In the genomic region with DNA sequence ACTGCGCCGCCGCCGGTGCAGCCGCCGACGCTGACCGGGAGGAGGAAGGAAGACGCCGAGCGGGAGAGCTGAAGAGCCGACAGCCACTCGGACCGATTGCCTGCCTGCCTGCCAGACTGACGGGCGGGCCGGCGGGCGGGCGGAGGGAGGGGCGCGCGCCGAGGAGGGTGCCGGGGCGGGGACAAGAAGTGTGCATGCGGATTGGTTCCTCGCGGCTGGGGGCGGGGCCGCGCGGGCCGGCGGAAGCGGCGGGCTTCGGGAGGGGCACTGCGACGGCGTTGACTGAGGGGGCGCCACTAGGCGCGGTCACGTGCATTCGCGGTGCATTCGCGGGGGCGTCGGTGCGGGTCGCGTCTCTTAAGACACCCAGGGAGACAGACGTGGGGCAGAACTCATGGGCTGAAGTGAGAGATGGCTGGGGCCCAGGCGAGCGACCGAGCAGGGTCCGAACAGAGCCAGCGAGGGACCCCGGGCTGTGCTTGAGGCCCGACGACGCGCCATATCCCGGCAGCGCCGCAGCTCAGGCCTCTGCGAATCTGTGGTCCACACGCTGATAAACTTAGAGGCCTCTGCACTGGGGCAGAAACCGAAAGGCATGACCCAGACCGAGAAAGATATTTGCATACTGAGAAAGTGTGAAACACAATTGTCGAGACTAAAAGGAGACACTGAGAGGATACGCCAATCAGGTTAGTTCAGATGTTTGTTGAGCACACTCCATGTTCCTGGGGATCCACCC, we compare ENCODE assay signal across 1 cellular context.
TF ChIP-seq lines count a peak whose summit lies in the region.

A gene (minus strand): TSS at position 118 of the 739 bp plus-strand sequence. CDS start 205 bp downstream, outside the sequence.

TF ChIP-seq in HepG2, 621 proteins besides CTCF, POLR2A, EP300 and RAD21 (continued from another document and continues in another):
- TF ChIP-seq, protein P1, sequence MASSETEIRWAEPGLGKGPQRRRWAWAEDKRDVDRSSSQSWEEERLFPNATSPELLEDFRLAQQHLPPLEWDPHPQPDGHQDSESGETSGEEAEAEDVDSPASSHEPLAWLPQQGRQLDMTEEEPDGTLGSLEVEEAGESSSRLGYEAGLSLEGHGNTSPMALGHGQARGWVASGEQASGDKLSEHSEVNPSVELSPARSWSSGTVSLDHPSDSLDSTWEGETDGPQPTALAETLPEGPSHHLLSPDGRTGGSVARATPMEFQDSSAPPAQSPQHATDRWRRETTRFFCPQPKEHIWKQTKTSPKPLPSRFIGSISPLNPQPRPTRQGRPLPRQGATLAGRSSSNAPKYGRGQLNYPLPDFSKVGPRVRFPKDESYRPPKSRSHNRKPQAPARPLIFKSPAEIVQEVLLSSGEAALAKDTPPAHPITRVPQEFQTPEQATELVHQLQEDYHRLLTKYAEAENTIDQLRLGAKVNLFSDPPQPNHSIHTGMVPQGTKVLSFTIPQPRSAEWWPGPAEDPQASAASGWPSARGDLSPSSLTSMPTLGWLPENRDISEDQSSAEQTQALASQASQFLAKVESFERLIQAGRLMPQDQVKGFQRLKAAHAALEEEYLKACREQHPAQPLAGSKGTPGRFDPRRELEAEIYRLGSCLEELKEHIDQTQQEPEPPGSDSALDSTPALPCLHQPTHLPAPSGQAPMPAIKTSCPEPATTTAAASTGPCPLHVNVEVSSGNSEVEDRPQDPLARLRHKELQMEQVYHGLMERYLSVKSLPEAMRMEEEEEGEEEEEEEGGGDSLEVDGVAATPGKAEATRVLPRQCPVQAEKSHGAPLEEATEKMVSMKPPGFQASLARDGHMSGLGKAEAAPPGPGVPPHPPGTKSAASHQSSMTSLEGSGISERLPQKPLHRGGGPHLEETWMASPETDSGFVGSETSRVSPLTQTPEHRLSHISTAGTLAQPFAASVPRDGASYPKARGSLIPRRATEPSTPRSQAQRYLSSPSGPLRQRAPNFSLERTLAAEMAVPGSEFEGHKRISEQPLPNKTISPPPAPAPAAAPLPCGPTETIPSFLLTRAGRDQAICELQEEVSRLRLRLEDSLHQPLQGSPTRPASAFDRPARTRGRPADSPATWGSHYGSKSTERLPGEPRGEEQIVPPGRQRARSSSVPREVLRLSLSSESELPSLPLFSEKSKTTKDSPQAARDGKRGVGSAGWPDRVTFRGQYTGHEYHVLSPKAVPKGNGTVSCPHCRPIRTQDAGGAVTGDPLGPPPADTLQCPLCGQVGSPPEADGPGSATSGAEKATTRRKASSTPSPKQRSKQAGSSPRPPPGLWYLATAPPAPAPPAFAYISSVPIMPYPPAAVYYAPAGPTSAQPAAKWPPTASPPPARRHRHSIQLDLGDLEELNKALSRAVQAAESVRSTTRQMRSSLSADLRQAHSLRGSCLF (CRISPR knock-in tag; IDR thresholded peaks at IDR 0.05; ENCODE audit: borderline replicate concordance), result 0 out of 2 replicates have a peak, but pooled peaks have one; percentile 25
- TF ChIP-seq MIER3 (CRISPR knock-in tag; IDR thresholded peaks at IDR 0.05; ENCODE audit: borderline replicate concordance), result peak; percentile 48
- no peak for TF ChIP-seq CEBPB (IDR thresholded peaks at IDR 0.05; ENCODE audit: borderline replicate concordance, low read depth, low read length)
- TF ChIP-seq, protein P2, sequence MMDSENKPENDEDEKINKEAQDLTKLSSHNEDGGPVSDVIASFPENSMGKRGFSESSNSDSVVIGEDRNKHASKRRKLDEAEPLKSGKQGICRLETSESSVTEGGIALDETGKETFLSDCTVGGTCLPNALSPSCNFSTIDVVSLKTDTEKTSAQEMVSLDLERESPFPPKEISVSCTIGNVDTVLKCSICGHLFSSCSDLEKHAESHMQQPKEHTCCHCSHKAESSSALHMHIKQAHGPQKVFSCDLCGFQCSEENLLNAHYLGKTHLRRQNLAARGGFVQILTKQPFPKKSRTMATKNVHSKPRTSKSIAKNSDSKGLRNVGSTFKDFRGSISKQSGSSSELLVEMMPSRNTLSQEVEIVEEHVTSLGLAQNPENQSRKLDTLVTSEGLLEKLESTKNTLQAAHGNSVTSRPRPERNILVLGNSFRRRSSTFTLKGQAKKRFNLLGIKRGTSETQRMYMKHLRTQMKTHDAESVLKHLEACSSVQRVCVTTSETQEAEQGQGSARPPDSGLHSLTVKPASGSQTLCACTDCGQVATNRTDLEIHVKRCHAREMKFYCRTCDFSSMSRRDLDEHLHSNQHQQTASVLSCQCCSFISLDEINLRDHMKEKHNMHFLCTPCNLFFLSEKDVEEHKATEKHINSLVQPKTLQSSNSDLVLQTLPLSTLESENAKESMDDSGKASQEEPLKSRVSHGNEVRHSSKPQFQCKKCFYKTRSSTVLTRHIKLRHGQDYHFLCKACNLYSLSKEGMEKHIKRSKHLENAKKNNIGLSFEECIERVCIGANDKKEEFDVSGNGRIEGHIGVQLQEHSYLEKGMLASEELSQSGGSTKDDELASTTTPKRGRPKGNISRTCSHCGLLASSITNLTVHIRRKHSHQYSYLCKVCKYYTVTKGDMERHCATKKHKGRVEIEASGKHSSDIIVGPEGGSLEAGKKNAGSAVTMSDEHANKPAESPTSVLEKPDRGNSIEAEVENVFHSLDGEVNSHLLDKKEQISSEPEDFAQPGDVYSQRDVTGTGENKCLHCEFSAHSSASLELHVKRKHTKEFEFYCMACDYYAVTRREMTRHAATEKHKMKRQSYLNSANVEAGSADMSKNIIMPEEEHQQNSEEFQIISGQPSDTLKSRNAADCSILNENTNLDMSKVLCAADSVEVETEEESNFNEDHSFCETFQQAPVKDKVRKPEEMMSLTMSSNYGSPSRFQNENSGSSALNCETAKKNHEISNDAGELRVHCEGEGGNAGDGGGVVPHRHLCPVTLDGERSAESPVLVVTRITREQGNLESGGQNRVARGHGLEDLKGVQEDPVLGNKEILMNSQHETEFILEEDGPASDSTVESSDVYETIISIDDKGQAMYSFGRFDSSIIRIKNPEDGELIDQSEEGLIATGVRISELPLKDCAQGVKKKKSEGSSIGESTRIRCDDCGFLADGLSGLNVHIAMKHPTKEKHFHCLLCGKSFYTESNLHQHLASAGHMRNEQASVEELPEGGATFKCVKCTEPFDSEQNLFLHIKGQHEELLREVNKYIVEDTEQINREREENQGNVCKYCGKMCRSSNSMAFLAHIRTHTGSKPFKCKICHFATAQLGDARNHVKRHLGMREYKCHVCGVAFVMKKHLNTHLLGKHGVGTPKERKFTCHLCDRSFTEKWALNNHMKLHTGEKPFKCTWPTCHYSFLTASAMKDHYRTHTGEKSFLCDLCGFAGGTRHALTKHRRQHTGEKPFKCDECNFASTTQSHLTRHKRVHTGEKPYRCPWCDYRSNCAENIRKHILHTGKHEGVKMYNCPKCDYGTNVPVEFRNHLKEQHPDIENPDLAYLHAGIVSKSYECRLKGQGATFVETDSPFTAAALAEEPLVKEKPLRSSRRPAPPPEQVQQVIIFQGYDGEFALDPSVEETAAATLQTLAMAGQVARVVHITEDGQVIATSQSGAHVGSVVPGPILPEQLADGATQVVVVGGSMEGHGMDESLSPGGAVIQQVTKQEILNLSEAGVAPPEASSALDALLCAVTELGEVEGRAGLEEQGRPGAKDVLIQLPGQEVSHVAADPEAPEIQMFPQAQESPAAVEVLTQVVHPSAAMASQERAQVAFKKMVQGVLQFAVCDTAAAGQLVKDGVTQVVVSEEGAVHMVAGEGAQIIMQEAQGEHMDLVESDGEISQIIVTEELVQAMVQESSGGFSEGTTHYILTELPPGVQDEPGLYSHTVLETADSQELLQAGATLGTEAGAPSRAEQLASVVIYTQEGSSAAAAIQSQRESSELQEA (CRISPR knock-in tag; IDR thresholded peaks at IDR 0.05; ENCODE audit: not compliant biosample characterization), result peak; percentile 68
- peak; percentile 40; the same call in 1 of the 2 replicates for TF ChIP-seq MEIS2 (CRISPR knock-in tag; IDR thresholded peaks at IDR 0.05)
- TF ChIP-seq, protein P3, sequence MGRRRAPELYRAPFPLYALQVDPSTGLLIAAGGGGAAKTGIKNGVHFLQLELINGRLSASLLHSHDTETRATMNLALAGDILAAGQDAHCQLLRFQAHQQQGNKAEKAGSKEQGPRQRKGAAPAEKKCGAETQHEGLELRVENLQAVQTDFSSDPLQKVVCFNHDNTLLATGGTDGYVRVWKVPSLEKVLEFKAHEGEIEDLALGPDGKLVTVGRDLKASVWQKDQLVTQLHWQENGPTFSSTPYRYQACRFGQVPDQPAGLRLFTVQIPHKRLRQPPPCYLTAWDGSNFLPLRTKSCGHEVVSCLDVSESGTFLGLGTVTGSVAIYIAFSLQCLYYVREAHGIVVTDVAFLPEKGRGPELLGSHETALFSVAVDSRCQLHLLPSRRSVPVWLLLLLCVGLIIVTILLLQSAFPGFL (CRISPR knock-in tag; IDR thresholded peaks at IDR 0.05), result no peak
- 0 out of 2 replicates have a peak, but pooled peaks have one; percentile 31 for TF ChIP-seq GATA4 (IDR thresholded peaks at IDR 0.05; ENCODE audit: borderline replicate concordance, low read depth)
- no peak; the same call in 1 of the 2 replicates for TF ChIP-seq ZNF33B (CRISPR knock-in tag; IDR thresholded peaks at IDR 0.05)
- TF ChIP-seq ZNF383 (CRISPR knock-in tag; IDR thresholded peaks at IDR 0.05; ENCODE audit: borderline replicate concordance), result no peak
- TF ChIP-seq CBFB (CRISPR knock-in tag; IDR thresholded peaks at IDR 0.05), result peak; percentile 81; the same call in 1 of the 2 replicates
- no peak for TF ChIP-seq ZNF263 (CRISPR knock-in tag; IDR thresholded peaks at IDR 0.05)
- TF ChIP-seq ZNF678 (CRISPR knock-in tag; IDR thresholded peaks at IDR 0.05), result no peak
- peak; percentile 66; the same call in 1 of the 2 replicates for TF ChIP-seq ZNF879 (CRISPR knock-in tag; IDR thresholded peaks at IDR 0.05)
- TF ChIP-seq SMYD3 (CRISPR knock-in tag; IDR thresholded peaks at IDR 0.05), result no peak
- no peak for TF ChIP-seq ZNF326 (CRISPR knock-in tag; IDR thresholded peaks at IDR 0.05; ENCODE audit: borderline replicate concordance)
- no peak for TF ChIP-seq CBX2 (IDR thresholded peaks at IDR 0.05; ENCODE audit: low read depth, low read length)
- TF ChIP-seq CBX2 (CRISPR knock-in tag; IDR thresholded peaks at IDR 0.05; ENCODE audit: low read depth), result no peak
- TF ChIP-seq ZNF253 (CRISPR knock-in tag; IDR thresholded peaks at IDR 0.05; ENCODE audit: borderline replicate concordance), result no peak
- TF ChIP-seq, protein P4, sequence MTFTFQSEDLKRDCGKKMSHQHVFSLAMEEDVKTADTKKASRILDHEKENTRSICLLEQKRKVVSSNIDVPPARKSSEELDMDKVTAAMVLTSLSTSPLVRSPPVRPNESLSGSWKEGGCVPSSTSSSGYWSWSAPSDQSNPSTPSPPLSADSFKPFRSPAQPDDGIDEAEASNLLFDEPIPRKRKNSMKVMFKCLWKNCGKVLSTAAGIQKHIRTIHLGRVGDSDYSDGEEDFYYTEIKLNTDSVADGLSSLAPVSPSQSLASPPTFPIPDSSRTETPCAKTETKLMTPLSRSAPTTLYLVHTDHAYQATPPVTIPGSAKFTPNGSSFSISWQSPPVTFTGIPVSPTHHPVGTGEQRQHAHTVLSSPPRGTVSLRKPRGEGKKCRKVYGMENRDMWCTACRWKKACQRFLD (CRISPR knock-in tag; IDR thresholded peaks at IDR 0.05; ENCODE audit: borderline replicate concordance), result no peak
- TF ChIP-seq SRSF4 (IDR thresholded peaks at IDR 0.05; ENCODE audit: low read depth, low read length, poor library complexity, severe bottlenecking), result no peak
- TF ChIP-seq ZNF432 (CRISPR knock-in tag; IDR thresholded peaks at IDR 0.05; ENCODE audit: borderline replicate concordance), result no peak
- no peak for TF ChIP-seq ZNF17 (CRISPR knock-in tag; IDR thresholded peaks at IDR 0.05)
- peak; percentile 62 for TF ChIP-seq AHR (CRISPR knock-in tag; IDR thresholded peaks at IDR 0.05)
- no peak for TF ChIP-seq KDM4B (CRISPR knock-in tag; IDR thresholded peaks at IDR 0.05)
- no peak for TF ChIP-seq ZNF335 (CRISPR knock-in tag; IDR thresholded peaks at IDR 0.05)
- no peak for TF ChIP-seq ZNF3 (CRISPR knock-in tag; IDR thresholded peaks at IDR 0.05)
- TF ChIP-seq ZNF12 (CRISPR knock-in tag; IDR thresholded peaks at IDR 0.05), result no peak
- peak; percentile 21; the same call in 1 of the 2 replicates for TF ChIP-seq NCOA2 (CRISPR knock-in tag; IDR thresholded peaks at IDR 0.05)
- TF ChIP-seq, protein P5, sequence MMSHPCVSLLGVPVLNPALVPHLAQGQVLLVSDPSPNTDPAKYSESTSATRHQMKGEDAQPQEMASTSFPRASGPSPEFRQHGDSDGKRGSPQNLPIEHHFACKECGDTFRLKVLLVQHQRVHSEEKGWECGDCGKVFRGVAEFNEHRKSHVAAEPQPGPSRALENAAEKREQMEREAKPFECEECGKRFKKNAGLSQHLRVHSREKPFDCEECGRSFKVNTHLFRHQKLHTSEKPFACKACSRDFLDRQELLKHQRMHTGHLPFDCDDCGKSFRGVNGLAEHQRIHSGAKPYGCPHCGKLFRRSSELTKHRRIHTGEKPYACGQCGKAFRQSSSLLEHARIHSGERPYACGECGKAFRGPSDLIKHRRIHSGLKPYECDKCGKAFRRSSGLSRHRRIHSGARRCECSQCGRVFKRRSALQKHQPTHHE (CRISPR knock-in tag; IDR thresholded peaks at IDR 0.05; ENCODE audit: borderline replicate concordance), result no peak
- TF ChIP-seq ZNF670 (CRISPR knock-in tag; IDR thresholded peaks at IDR 0.05; ENCODE audit: borderline replicate concordance), result no peak
- no peak for TF ChIP-seq FOXO1 (CRISPR knock-in tag; IDR thresholded peaks at IDR 0.05)
